In the genomic region with DNA sequence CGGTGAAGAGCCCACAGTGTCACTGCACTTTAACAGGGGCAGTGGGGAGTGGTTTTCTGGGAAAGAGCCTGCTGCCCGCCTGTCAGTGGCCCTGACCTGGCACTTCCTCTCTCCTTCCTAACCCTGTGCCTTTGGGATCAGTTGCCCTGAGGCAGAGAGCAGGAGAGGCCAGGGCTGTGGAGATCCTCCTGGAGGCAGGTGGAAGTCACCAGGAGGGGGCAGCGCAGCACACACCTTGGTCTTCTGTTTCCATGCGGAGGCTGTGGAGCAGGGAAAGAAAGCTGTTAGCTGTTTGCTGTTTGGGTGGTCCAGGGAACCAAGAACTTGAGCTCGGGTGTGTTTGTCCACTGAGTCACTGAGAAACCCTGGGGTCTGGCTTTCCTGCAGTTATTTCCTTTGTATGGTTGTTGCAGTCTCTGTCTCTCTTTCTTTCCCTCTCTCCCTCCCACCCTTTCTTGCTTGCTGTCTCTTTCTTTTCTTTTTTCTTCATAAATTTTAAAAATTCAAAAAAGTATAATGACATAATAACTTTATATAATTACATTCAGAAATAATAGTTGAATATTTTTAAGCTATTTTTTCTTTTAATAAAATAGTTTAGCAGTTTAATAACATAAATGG, we compare ENCODE assay signal across 9 cellular contexts. TPM values are rescaled to one million over a fixed set of nuclear protein-coding genes. Genes with fewer than 3 reads are reported as not detected.
DNase-seq lines count a peak whose midpoint lies in the region; ATAC-seq and TF ChIP-seq lines count a peak whose summit lies in the region.
"Had no signal": no experiment of that assay in that cellular context is flagged by ENCODE, and none has a peak within 500 bp of the region (broad histone marks: within the 10 kb centered on the region; RNA-seq: fewer than 3 reads in every experiment).

No MANE protein-coding gene starts in this region.

- ATAC-seq in HG03196 (IDR thresholded peaks at IDR 0.05; ENCODE audit: unreplicated experiment) (peak; percentile 45), RWPE2 (ENCODE audit: low read depth) (peak; percentile 92), GM18505 (IDR thresholded peaks at IDR 0.05; ENCODE audit: unreplicated experiment) (no peak)

- H3K27me3 ChIP-seq in RWPE2 (ENCODE audit: insufficient read depth, poor library complexity, severe bottlenecking) (no peaks in the 10 kb centered on the region), breast epithelium (no peaks in the 10 kb centered on the region)

- TF ChIP-seq POLR2A in breast epithelium (IDR thresholded peaks at IDR 0.05) (no peak), GM18505 (IDR thresholded peaks at IDR 0.05; ENCODE audit: borderline replicate concordance, extremely low read depth, insufficient read depth, insufficient read length) (no peak)

- peak in 2 of 3 experiments; percentile 68 to 82 for DNase-seq in NCI-H1417 (lab: John Stamatoyannopoulos, UW)
- DNase-seq in NCI-H1417 treated with DMSO at 0.1 percent for 48 hours (lab: John Stamatoyannopoulos, UW), result no peak
- peak; percentile 66 for DNase-seq in RWPE2 (ENCODE audit: low spot score)
- DNase-seq in breast epithelium (ENCODE audit: low spot score in 2 of 2), result peak; percentile 53 to 70
- peak; percentile 8 for DNase-seq in iris pigment epithelial cell (ENCODE audit: low read depth)
- peak; percentile 46 to 60 for DNase-seq in stimulated activated CD4-positive, alpha-beta T cell treated with anti-CD3 and anti-CD28 coated beads, Interleukin-2, amount 100 ng/mL, for 24 hours

- peak; percentile 75 for TF ChIP-seq CTCF in RWPE2 (IDR thresholded peaks at IDR 0.05; ENCODE audit: poor library complexity, severe bottlenecking)
- peak; percentile 28 to 81 (median 50) for TF ChIP-seq CTCF in breast epithelium (IDR thresholded peaks at IDR 0.05)

- H3K27ac ChIP-seq in RWPE2 (ENCODE audit: poor library complexity, severe bottlenecking) (no peak overlapping the region), breast epithelium (peak overlapping the region; percentile 51 to 70)
- H3K27ac ChIP-seq: BLaER1 treated with 17β-estradiol and CSF1 and Interleukin-3, amounts not matched to agents 10 nM and 100 nM had no signal

- H3K4me1 ChIP-seq in RWPE2 (ENCODE audit: insufficient read depth, poor library complexity, severe bottlenecking), result no peaks in the 10 kb centered on the region
- H3K4me1 ChIP-seq in breast epithelium, result no peaks in the 10 kb centered on the region

- H3K9me3 ChIP-seq in RWPE2 (ENCODE audit: severe bottlenecking), result no peaks in the 10 kb centered on the region
- H3K9me3 ChIP-seq in breast epithelium, result no peaks in the 10 kb centered on the region
- H3K9me3 ChIP-seq: BLaER1 treated with 17β-estradiol and CSF1 and Interleukin-3, amounts not matched to agents 10 nM and 100 nM had no signal

- intact Hi-C loops in breast epithelium (cut with DNase I; ENCODE audit: low total_unique reads), result no loop called here

- H3K36me3 ChIP-seq in RWPE2 (ENCODE audit: low read depth) (no peaks in the 10 kb centered on the region; the same call in 1 of the 2 replicates), breast epithelium (no peaks in the 10 kb centered on the region)
- H3K36me3 ChIP-seq: BLaER1 treated with 17β-estradiol and CSF1 and Interleukin-3, amounts not matched to agents 10 nM and 100 nM had no signal

- H3K4me3 ChIP-seq in RWPE2 (ENCODE audit: severe bottlenecking) (no peak overlapping the region), breast epithelium (no peak overlapping the region)
- H3K4me3 ChIP-seq: BLaER1 treated with 17β-estradiol and CSF1 and Interleukin-3, amounts not matched to agents 10 nM and 100 nM had no signal

RNA-seq across cellular contexts. Expression of a gene that starts 28.1 kb away (rescaled TPM):
- 100 to 1,000 TPM in 2 of 3 donors, 10 to 100 TPM in 1; 25.9 to 134 (median 112) TPM for total RNA-seq in breast epithelium
